ENCODE assay signal across 1 cellular context in the genomic region with DNA sequence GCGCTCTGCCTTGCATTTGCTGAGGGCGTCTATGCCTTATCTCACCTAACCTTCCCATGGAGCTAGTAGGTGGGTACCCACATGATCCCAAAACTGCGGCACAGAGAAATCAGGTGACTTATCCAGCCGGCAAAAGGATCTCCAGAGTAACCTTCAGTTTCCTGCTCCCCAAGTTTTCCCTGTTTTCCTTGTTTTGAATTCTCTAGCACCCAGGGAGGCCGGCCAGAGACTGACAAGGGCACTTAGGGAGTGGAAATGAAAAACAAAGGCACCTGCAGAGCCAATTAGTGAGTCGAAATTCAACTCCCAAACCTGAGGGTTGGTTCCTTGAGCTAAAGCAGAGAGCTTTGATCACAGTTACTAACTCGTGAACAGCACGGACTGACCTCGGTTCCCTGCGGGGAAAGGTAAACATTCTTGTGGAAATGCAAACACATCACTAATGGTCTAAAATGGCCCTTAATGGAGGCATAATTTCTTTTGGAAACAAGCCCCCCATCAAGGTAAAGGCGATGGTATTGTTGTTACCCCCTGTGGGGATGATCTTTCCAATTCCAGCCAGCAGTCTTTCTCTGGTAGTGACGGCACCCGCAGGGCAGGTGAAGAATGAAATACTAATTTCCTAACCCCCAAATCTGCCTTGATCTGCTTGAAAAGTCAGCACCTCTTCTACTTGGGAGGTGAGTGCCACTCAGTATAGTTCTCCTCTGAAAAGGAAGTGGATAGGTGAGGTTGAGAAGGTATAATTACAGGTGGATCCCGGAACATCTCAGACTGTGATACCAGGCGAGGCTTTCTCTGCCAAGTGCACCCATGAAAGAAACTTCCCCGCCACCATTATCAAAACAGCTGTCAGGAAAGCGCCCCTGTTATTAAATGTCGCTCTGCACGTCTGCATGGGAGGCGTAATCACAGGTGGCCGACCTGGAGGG.
TF ChIP-seq lines count a peak whose summit lies in the region.

No MANE protein-coding gene starts in this region.

TF ChIP-seq in WTC11, 78 proteins besides CTCF, POLR2A, EP300 and RAD21 (continued from another document):
- TF ChIP-seq, protein P1, sequence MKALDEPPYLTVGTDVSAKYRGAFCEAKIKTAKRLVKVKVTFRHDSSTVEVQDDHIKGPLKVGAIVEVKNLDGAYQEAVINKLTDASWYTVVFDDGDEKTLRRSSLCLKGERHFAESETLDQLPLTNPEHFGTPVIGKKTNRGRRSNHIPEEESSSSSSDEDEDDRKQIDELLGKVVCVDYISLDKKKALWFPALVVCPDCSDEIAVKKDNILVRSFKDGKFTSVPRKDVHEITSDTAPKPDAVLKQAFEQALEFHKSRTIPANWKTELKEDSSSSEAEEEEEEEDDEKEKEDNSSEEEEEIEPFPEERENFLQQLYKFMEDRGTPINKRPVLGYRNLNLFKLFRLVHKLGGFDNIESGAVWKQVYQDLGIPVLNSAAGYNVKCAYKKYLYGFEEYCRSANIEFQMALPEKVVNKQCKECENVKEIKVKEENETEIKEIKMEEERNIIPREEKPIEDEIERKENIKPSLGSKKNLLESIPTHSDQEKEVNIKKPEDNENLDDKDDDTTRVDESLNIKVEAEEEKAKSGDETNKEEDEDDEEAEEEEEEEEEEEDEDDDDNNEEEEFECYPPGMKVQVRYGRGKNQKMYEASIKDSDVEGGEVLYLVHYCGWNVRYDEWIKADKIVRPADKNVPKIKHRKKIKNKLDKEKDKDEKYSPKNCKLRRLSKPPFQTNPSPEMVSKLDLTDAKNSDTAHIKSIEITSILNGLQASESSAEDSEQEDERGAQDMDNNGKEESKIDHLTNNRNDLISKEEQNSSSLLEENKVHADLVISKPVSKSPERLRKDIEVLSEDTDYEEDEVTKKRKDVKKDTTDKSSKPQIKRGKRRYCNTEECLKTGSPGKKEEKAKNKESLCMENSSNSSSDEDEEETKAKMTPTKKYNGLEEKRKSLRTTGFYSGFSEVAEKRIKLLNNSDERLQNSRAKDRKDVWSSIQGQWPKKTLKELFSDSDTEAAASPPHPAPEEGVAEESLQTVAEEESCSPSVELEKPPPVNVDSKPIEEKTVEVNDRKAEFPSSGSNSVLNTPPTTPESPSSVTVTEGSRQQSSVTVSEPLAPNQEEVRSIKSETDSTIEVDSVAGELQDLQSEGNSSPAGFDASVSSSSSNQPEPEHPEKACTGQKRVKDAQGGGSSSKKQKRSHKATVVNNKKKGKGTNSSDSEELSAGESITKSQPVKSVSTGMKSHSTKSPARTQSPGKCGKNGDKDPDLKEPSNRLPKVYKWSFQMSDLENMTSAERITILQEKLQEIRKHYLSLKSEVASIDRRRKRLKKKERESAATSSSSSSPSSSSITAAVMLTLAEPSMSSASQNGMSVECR (CRISPR knock-in tag; IDR thresholded peaks at IDR 0.05; ENCODE audit: borderline replicate concordance), result no peak
- TF ChIP-seq NR3C1 (CRISPR knock-in tag; conservative IDR thresholded peaks at IDR 0.05; ENCODE audit: low read depth), result no peak
- TF ChIP-seq GABPB1 (CRISPR knock-in tag; IDR thresholded peaks at IDR 0.05), result no peak
- TF ChIP-seq, protein P2, sequence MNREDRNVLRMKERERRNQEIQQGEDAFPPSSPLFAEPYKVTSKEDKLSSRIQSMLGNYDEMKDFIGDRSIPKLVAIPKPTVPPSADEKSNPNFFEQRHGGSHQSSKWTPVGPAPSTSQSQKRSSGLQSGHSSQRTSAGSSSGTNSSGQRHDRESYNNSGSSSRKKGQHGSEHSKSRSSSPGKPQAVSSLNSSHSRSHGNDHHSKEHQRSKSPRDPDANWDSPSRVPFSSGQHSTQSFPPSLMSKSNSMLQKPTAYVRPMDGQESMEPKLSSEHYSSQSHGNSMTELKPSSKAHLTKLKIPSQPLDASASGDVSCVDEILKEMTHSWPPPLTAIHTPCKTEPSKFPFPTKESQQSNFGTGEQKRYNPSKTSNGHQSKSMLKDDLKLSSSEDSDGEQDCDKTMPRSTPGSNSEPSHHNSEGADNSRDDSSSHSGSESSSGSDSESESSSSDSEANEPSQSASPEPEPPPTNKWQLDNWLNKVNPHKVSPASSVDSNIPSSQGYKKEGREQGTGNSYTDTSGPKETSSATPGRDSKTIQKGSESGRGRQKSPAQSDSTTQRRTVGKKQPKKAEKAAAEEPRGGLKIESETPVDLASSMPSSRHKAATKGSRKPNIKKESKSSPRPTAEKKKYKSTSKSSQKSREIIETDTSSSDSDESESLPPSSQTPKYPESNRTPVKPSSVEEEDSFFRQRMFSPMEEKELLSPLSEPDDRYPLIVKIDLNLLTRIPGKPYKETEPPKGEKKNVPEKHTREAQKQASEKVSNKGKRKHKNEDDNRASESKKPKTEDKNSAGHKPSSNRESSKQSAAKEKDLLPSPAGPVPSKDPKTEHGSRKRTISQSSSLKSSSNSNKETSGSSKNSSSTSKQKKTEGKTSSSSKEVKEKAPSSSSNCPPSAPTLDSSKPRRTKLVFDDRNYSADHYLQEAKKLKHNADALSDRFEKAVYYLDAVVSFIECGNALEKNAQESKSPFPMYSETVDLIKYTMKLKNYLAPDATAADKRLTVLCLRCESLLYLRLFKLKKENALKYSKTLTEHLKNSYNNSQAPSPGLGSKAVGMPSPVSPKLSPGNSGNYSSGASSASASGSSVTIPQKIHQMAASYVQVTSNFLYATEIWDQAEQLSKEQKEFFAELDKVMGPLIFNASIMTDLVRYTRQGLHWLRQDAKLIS (CRISPR knock-in tag; IDR thresholded peaks at IDR 0.05; ENCODE audit: borderline replicate concordance), result 0 out of 2 replicates have a peak, but pooled peaks have one; percentile 66
- TF ChIP-seq JUN (CRISPR knock-in tag; IDR thresholded peaks at IDR 0.05), result no peak
- no peak for TF ChIP-seq RELA (CRISPR knock-in tag; IDR thresholded peaks at IDR 0.05; ENCODE audit: borderline replicate concordance)
- TF ChIP-seq, protein P3, sequence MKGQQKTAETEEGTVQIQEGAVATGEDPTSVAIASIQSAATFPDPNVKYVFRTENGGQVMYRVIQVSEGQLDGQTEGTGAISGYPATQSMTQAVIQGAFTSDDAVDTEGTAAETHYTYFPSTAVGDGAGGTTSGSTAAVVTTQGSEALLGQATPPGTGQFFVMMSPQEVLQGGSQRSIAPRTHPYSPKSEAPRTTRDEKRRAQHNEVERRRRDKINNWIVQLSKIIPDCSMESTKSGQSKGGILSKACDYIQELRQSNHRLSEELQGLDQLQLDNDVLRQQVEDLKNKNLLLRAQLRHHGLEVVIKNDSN (CRISPR knock-in tag; IDR thresholded peaks at IDR 0.05), result no peak
- TF ChIP-seq, protein P4, sequence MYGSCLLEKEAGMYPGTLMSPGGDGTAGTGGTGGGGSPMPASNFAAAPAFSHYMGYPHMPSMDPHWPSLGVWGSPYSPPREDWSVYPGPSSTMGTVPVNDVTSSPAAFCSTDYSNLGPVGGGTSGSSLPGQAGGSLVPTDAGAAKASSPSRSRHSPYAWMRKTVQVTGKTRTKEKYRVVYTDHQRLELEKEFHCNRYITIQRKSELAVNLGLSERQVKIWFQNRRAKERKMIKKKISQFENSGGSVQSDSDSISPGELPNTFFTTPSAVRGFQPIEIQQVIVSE (CRISPR knock-in tag; IDR thresholded peaks at IDR 0.05; ENCODE audit: borderline replicate concordance), result no peak
- peak; percentile 70; the same call in 1 of the 2 replicates for TF ChIP-seq TEAD1 (CRISPR knock-in tag; IDR thresholded peaks at IDR 0.05)
- TF ChIP-seq CBFB (CRISPR knock-in tag; IDR thresholded peaks at IDR 0.05; ENCODE audit: low read depth), result no peak
- TF ChIP-seq, protein P5, sequence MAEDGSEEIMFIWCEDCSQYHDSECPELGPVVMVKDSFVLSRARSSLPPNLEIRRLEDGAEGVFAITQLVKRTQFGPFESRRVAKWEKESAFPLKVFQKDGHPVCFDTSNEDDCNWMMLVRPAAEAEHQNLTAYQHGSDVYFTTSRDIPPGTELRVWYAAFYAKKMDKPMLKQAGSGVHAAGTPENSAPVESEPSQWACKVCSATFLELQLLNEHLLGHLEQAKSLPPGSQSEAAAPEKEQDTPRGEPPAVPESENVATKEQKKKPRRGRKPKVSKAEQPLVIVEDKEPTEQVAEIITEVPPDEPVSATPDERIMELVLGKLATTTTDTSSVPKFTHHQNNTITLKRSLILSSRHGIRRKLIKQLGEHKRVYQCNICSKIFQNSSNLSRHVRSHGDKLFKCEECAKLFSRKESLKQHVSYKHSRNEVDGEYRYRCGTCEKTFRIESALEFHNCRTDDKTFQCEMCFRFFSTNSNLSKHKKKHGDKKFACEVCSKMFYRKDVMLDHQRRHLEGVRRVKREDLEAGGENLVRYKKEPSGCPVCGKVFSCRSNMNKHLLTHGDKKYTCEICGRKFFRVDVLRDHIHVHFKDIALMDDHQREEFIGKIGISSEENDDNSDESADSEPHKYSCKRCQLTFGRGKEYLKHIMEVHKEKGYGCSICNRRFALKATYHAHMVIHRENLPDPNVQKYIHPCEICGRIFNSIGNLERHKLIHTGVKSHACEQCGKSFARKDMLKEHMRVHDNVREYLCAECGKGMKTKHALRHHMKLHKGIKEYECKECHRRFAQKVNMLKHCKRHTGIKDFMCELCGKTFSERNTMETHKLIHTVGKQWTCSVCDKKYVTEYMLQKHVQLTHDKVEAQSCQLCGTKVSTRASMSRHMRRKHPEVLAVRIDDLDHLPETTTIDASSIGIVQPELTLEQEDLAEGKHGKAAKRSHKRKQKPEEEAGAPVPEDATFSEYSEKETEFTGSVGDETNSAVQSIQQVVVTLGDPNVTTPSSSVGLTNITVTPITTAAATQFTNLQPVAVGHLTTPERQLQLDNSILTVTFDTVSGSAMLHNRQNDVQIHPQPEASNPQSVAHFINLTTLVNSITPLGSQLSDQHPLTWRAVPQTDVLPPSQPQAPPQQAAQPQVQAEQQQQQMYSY (CRISPR knock-in tag; IDR thresholded peaks at IDR 0.05), result peak; percentile 58; the same call in 1 of the 2 replicates
- 0 out of 2 replicates have a peak, but pooled peaks have one; percentile 27 for TF ChIP-seq JAZF1 (CRISPR knock-in tag; IDR thresholded peaks at IDR 0.05)
- TF ChIP-seq, protein P6, sequence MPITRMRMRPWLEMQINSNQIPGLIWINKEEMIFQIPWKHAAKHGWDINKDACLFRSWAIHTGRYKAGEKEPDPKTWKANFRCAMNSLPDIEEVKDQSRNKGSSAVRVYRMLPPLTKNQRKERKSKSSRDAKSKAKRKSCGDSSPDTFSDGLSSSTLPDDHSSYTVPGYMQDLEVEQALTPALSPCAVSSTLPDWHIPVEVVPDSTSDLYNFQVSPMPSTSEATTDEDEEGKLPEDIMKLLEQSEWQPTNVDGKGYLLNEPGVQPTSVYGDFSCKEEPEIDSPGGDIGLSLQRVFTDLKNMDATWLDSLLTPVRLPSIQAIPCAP (CRISPR knock-in tag; IDR thresholded peaks at IDR 0.05), result 0 out of 2 replicates have a peak, but pooled peaks have one; percentile 14
- TF ChIP-seq CREB1 (CRISPR knock-in tag; IDR thresholded peaks at IDR 0.05), result 0 out of 2 replicates have a peak, but pooled peaks have one; percentile 39
- TF ChIP-seq ETV6 (CRISPR knock-in tag; IDR thresholded peaks at IDR 0.05), result peak; percentile 70; the same call in 1 of the 2 replicates
- peak; percentile 30; the same call in 1 of the 2 replicates for TF ChIP-seq ZNF423 (CRISPR knock-in tag; IDR thresholded peaks at IDR 0.05)
- TF ChIP-seq ZNF671 (CRISPR knock-in tag; IDR thresholded peaks at IDR 0.05), result no peak
- TF ChIP-seq KAT7 (CRISPR knock-in tag; IDR thresholded peaks at IDR 0.05; ENCODE audit: borderline replicate concordance), result 0 out of 2 replicates have a peak, but pooled peaks have one; percentile 49
